Comparison of ENCODE assay signal across 1 cellular context in genomic region chr9:68981825-68982224, GRCh38.
TF ChIP-seq lines count a peak whose summit lies in the region.

No MANE protein-coding gene starts in this region.

TF ChIP-seq in GM12878, 131 proteins besides CTCF, POLR2A, EP300 and RAD21 (continued from another document and continues in another):
- TF ChIP-seq FOXM1 (IDR thresholded peaks at IDR 0.05; ENCODE audit: low read depth, low read length) = 0 out of 2 replicates have a peak, but pooled peaks have one; percentile 74
- peak; percentile 86 for TF ChIP-seq RUNX3 (IDR thresholded peaks at IDR 0.05; ENCODE audit: low read length)
- TF ChIP-seq SMARCA5 (IDR thresholded peaks at IDR 0.05) = no peak
- TF ChIP-seq SMAD5 (IDR thresholded peaks at IDR 0.05; ENCODE audit: low read depth) = no peak
- TF ChIP-seq ATF3 (IDR thresholded peaks at IDR 0.05; ENCODE audit: borderline replicate concordance, extremely low read depth, low read depth, low read length) = no peak
- TF ChIP-seq SIN3A (IDR thresholded peaks at IDR 0.05; ENCODE audit: low read depth, low read length) = no peak
- TF ChIP-seq SREBF2 (IDR thresholded peaks at IDR 0.05; ENCODE audit: low read length) = no peak
- no peak for TF ChIP-seq RCOR1 (conservative IDR thresholded peaks at IDR 0.05; ENCODE audit: low read depth, low read length)
- TF ChIP-seq ZNF384 (IDR thresholded peaks at IDR 0.05; ENCODE audit: borderline replicate concordance, low read depth, low read length) = no peak
- TF ChIP-seq RELA (IDR thresholded peaks at IDR 0.05; ENCODE audit: borderline replicate concordance, partially characterized antibody) = no peak
- no peak for TF ChIP-seq POLR2AphosphoS5 (IDR thresholded peaks at IDR 0.05; ENCODE audit: low read length)
- no peak for TF ChIP-seq MAX (IDR thresholded peaks at IDR 0.05; ENCODE audit: low read depth, low read length)
- no peak for TF ChIP-seq ZSCAN29 (IDR thresholded peaks at IDR 0.05)
- no peak for TF ChIP-seq STAT3 (IDR thresholded peaks at IDR 0.05; ENCODE audit: low read depth, low read length)
- no peak for TF ChIP-seq SMC3 (IDR thresholded peaks at IDR 0.05; ENCODE audit: borderline replicate concordance, low read length)
- TF ChIP-seq IRF3 (IDR thresholded peaks at IDR 0.05) = no peak
- TF ChIP-seq MYC (IDR thresholded peaks at IDR 0.05; ENCODE audit: insufficient read depth, insufficient read length, insufficient replicate concordance, low read length, severe bottlenecking) = no peak
- no peak for TF ChIP-seq SUPT20H (IDR thresholded peaks at IDR 0.05; ENCODE audit: borderline replicate concordance, control insufficient read depth, low read depth, low read length)
- TF ChIP-seq CEBPZ (IDR thresholded peaks at IDR 0.05; ENCODE audit: low read depth, low read length) = no peak
- TF ChIP-seq, protein P1, sequence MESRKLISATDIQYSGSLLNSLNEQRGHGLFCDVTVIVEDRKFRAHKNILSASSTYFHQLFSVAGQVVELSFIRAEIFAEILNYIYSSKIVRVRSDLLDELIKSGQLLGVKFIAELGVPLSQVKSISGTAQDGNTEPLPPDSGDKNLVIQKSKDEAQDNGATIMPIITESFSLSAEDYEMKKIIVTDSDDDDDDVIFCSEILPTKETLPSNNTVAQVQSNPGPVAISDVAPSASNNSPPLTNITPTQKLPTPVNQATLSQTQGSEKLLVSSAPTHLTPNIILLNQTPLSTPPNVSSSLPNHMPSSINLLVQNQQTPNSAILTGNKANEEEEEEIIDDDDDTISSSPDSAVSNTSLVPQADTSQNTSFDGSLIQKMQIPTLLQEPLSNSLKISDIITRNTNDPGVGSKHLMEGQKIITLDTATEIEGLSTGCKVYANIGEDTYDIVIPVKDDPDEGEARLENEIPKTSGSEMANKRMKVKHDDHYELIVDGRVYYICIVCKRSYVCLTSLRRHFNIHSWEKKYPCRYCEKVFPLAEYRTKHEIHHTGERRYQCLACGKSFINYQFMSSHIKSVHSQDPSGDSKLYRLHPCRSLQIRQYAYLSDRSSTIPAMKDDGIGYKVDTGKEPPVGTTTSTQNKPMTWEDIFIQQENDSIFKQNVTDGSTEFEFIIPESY (IDR thresholded peaks at IDR 0.05) = no peak
- no peak for TF ChIP-seq EZH2 (IDR thresholded peaks at IDR 0.05; ENCODE audit: borderline replicate concordance, control insufficient read depth, low read depth, low read length)
- TF ChIP-seq, protein P2, sequence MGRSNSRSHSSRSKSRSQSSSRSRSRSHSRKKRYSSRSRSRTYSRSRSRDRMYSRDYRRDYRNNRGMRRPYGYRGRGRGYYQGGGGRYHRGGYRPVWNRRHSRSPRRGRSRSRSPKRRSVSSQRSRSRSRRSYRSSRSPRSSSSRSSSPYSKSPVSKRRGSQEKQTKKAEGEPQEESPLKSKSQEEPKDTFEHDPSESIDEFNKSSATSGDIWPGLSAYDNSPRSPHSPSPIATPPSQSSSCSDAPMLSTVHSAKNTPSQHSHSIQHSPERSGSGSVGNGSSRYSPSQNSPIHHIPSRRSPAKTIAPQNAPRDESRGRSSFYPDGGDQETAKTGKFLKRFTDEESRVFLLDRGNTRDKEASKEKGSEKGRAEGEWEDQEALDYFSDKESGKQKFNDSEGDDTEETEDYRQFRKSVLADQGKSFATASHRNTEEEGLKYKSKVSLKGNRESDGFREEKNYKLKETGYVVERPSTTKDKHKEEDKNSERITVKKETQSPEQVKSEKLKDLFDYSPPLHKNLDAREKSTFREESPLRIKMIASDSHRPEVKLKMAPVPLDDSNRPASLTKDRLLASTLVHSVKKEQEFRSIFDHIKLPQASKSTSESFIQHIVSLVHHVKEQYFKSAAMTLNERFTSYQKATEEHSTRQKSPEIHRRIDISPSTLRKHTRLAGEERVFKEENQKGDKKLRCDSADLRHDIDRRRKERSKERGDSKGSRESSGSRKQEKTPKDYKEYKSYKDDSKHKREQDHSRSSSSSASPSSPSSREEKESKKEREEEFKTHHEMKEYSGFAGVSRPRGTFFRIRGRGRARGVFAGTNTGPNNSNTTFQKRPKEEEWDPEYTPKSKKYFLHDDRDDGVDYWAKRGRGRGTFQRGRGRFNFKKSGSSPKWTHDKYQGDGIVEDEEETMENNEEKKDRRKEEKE (IDR thresholded peaks at IDR 0.05) = no peak
- no peak for TF ChIP-seq SRF (IDR thresholded peaks at IDR 0.05; ENCODE audit: low read depth in 2 of 2, low read length in 2 of 2)
- TF ChIP-seq CBFB (IDR thresholded peaks at IDR 0.05; ENCODE audit: low read depth) = no peak
- TF ChIP-seq PAX5 (IDR thresholded peaks at IDR 0.05; ENCODE audit: borderline replicate concordance, low read depth, low read length) = peak; percentile 82
- TF ChIP-seq RAD51 (IDR thresholded peaks at IDR 0.05) = no peak
- no peak for TF ChIP-seq SUZ12 (IDR thresholded peaks at IDR 0.05; ENCODE audit: unreplicated experiment)
- TF ChIP-seq MLLT1 (IDR thresholded peaks at IDR 0.05) = peak; percentile 85; the same call in 1 of the 2 replicates
- TF ChIP-seq MYB (IDR thresholded peaks at IDR 0.05; ENCODE audit: borderline replicate concordance, low read depth, low read length) = no peak
- no peak for TF ChIP-seq SIX5 (IDR thresholded peaks at IDR 0.05; ENCODE audit: low read depth, low read length, severe bottlenecking)
- TF ChIP-seq ETV6 (conservative IDR thresholded peaks at IDR 0.05 in 1 of 2, IDR thresholded peaks at IDR 0.05 in 1 of 2; ENCODE audit: borderline replicate concordance in 1 of 2, low read depth in 1 of 2) = no peak
- no peak for TF ChIP-seq E2F8 (IDR thresholded peaks at IDR 0.05; ENCODE audit: low read depth, partially characterized antibody)
- TF ChIP-seq, protein P3, sequence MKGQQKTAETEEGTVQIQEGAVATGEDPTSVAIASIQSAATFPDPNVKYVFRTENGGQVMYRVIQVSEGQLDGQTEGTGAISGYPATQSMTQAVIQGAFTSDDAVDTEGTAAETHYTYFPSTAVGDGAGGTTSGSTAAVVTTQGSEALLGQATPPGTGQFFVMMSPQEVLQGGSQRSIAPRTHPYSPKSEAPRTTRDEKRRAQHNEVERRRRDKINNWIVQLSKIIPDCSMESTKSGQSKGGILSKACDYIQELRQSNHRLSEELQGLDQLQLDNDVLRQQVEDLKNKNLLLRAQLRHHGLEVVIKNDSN (IDR thresholded peaks at IDR 0.05; ENCODE audit: borderline replicate concordance, extremely low read length, insufficient read depth, low read depth, low read length) = no peak
- TF ChIP-seq HCFC1 (IDR thresholded peaks at IDR 0.05; ENCODE audit: low read length) = no peak
- TF ChIP-seq ATF7 (IDR thresholded peaks at IDR 0.05; ENCODE audit: low read depth) = 0 out of 2 replicates have a peak, but pooled peaks have one; percentile 23
- no peak for TF ChIP-seq USF2 (IDR thresholded peaks at IDR 0.05; ENCODE audit: borderline replicate concordance, low read depth, low read length)
- peak; percentile 86; the same call in 1 of the 2 replicates for TF ChIP-seq BCL11A (IDR thresholded peaks at IDR 0.05; ENCODE audit: low read depth, low read length)
- TF ChIP-seq ATF2 (IDR thresholded peaks at IDR 0.05; ENCODE audit: low read length) = peak; percentile 62; the same call in 1 of the 2 replicates
- TF ChIP-seq RB1 (IDR thresholded peaks at IDR 0.05; ENCODE audit: borderline replicate concordance) = no peak
- TF ChIP-seq EGR1 (IDR thresholded peaks at IDR 0.05; ENCODE audit: borderline replicate concordance in 1 of 2, low read depth in 2 of 2, low read length in 2 of 2) = no peak
- peak; percentile 16 for TF ChIP-seq SP1 (IDR thresholded peaks at IDR 0.05; ENCODE audit: low read depth, low read length)
